11 cellular contexts compared by ENCODE assay signal in the genomic region with DNA sequence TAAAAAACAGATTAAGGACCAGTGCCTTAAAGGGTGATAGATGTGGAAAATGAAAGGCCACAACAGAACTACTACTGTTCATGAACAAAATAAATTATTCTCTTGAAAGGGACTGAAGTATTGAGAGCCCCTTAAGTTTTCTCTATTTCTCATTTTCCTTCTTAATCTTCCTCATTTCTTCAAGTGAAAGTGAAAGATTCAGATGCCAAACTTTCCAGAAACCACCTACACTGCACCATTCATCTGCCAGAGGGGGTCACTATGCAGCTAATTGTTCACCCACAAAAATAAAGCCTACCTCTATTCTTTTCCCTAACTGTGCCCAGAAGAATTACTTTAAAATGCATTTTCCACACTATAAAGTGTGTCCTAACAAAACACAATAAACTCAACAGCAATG.
DNase-seq lines count a peak whose midpoint lies in the region; ATAC-seq and TF ChIP-seq lines count a peak whose summit lies in the region.
"Had no signal": no experiment of that assay in that cellular context is flagged by ENCODE, and none has a peak within 500 bp of the region (broad histone marks: within the 10 kb centered on the region; RNA-seq: fewer than 3 reads in every experiment).

No MANE protein-coding gene starts in this region.

- no peaks in the 10 kb centered on the region for H4K20me1 ChIP-seq in Karpas-422 (ENCODE audit: insufficient read depth, low read depth, low read length)

- TF ChIP-seq CTCF in AG09309 (IDR thresholded peaks at IDR 0.05; ENCODE audit: control insufficient read depth, insufficient read depth, low read depth, low read length, missing control alignments) (peak; percentile 15), epithelial cell of proximal tubule (conservative IDR thresholded peaks at IDR 0.05; ENCODE audit: low read depth, low read length) (peak; percentile 44), endothelial cell (IDR thresholded peaks at IDR 0.05; ENCODE audit: unreplicated experiment) (no peak)

- H3K4me1 ChIP-seq in Karpas-422 (ENCODE audit: low read length), result no peaks in the 10 kb centered on the region

- no peak overlapping the region for H3K4me2 ChIP-seq in Karpas-422 (ENCODE audit: low read depth, low read length, poor library complexity, severe bottlenecking)

- H3K9ac ChIP-seq in Karpas-422 (ENCODE audit: low read length), result no peak overlapping the region

- no peaks in the 10 kb centered on the region for H3K4me1 Mint-ChIP-seq in endothelial cell (ENCODE audit: unreplicated experiment)

- no peak overlapping the region for H3K27ac ChIP-seq in Karpas-422 (ENCODE audit: low read length)

- DNase-seq in AG09309 (ENCODE audit: low read depth) (no peak), LHCN-M2 (ENCODE audit: low read depth) (peak; percentile 6), epithelial cell of proximal tubule (ENCODE audit: low read depth) (no peak), Karpas-422 (no peak), endothelial cell (ENCODE audit: low spot score) (no peak), NCI-H82 treated with DMSO at 0.1 percent for 48 hours (lab: John Stamatoyannopoulos, UW; ENCODE audit: unreplicated experiment) (no peak)

- H3K27ac Mint-ChIP-seq in endothelial cell (ENCODE audit: unreplicated experiment), result no peak overlapping the region
- H3K27ac Mint-ChIP-seq: activated T-helper 1 cell treated with anti-CD3 and anti-CD28 coated beads, Interleukin-12 subunit alpha, Interleukin-12 subunit beta, Interleukin-2, Interleukin-4 antibody, amounts not matched to agents 30 ng/mL and 10 ng/mL and 1 ng/mL, durations not matched to agents 14 hours and 24 hours and 36 hours; T-helper 1 cell treated with Interleukin-12 subunit alpha and Interleukin-12 subunit beta and Interleukin-4 antibody, amounts not matched to agents 30 μg/mL and 1 μg/mL, for 36 hours had no signal

- H3K9me3 Mint-ChIP-seq in endothelial cell (ENCODE audit: unreplicated experiment), result no peaks in the 10 kb centered on the region
- H3K9me3 Mint-ChIP-seq: activated T-helper 1 cell treated with anti-CD3 and anti-CD28 coated beads, Interleukin-12 subunit alpha, Interleukin-12 subunit beta, Interleukin-2, Interleukin-4 antibody, amounts not matched to agents 30 ng/mL and 10 ng/mL and 1 ng/mL, durations not matched to agents 14 hours and 24 hours and 36 hours; T-helper 1 cell treated with Interleukin-12 subunit alpha and Interleukin-12 subunit beta and Interleukin-4 antibody, amounts not matched to agents 30 μg/mL and 1 μg/mL, for 36 hours had no signal

- peaks cover 4% of the 10 kb centered on the region; the same call in 1 of the 2 replicates for H3K9me3 ChIP-seq in Karpas-422 (ENCODE audit: low read length)

- H2AFZ ChIP-seq in Karpas-422 (ENCODE audit: low read length), result no peak overlapping the region

- H3K79me2 ChIP-seq in Karpas-422 (ENCODE audit: low read length), result no peaks in the 10 kb centered on the region

- no peaks in the 10 kb centered on the region for H3K36me3 ChIP-seq in Karpas-422 (ENCODE audit: insufficient read depth, low read length)

- H3K36me3 Mint-ChIP-seq in endothelial cell (ENCODE audit: low read depth, unreplicated experiment), result no peaks in the 10 kb centered on the region

- no peak overlapping the region for H3K4me3 Mint-ChIP-seq in endothelial cell (ENCODE audit: unreplicated experiment)
- H3K4me3 Mint-ChIP-seq: activated T-helper 1 cell treated with anti-CD3 and anti-CD28 coated beads, Interleukin-12 subunit alpha, Interleukin-12 subunit beta, Interleukin-2, Interleukin-4 antibody, amounts not matched to agents 30 ng/mL and 10 ng/mL and 1 ng/mL, durations not matched to agents 14 hours and 24 hours and 36 hours; T-helper 1 cell treated with Interleukin-12 subunit alpha and Interleukin-12 subunit beta and Interleukin-4 antibody, amounts not matched to agents 30 μg/mL and 1 μg/mL, for 36 hours had no signal

- ATAC-seq in GM19351 (IDR thresholded peaks at IDR 0.05; ENCODE audit: unreplicated experiment) (peak; percentile 84), HG03354 (IDR thresholded peaks at IDR 0.05; ENCODE audit: poor library complexity, severe bottlenecking, unreplicated experiment) (no peak)

- H3K27me3 Mint-ChIP-seq in endothelial cell (ENCODE audit: unreplicated experiment), result no peaks in the 10 kb centered on the region

- H3K4me3 ChIP-seq in AG09309 (ENCODE audit: control insufficient read depth, low read depth, low read length), result no peak overlapping the region
- no peak overlapping the region for H3K4me3 ChIP-seq in epithelial cell of proximal tubule (ENCODE audit: low read depth, low read length)
- H3K4me3 ChIP-seq in Karpas-422 (ENCODE audit: low read length), result no peak overlapping the region
- H3K4me3 ChIP-seq: lung had no signal

- no peaks in the 10 kb centered on the region for H3K9me2 ChIP-seq in Karpas-422 (replicated peaks; ENCODE audit: insufficient read depth, low read length)

- H3K27me3 ChIP-seq in Karpas-422 (ENCODE audit: low read length), result no peaks in the 10 kb centered on the region
